Comparison of ENCODE assay signal across 8 cellular contexts in the genomic region with DNA sequence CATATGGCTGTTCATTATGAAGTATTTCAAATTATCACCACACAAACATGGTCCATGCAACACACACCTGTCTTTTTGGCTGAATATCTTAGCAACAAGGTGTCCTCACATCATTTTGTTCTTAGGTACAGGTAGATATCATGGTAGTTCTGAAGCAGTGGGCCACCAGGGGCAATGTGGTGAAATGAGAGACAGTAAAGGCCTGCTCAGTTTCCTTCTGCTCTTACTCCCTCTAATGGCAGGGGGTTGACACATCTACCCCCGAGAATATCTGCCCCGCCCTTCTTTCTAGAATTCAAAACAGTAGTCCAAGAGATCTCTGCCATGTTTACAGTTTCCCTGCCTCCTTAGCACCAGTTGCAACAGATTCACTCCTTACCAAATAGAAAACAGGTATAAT.
DNase-seq lines count a peak whose midpoint lies in the region; ATAC-seq and TF ChIP-seq lines count a peak whose summit lies in the region.

No MANE protein-coding gene starts in this region.

- no peaks in the 10 kb centered on the region for H3K9me3 Mint-ChIP-seq in WTC11
- peaks cover 0 to 27% (median 3%) of the 10 kb centered on the region in 6 donors for H3K9me3 Mint-ChIP-seq in immature natural killer cell

- peak; percentile 52 for TF ChIP-seq CTCF in WTC11 (IDR thresholded peaks at IDR 0.05)

- peak overlapping the region in 9 of 11 experiments; percentile 1 to 49 (median 42); a peak in 12 of 22 replicates for H3K4me2 ChIP-seq in BLaER1 treated with 17β-estradiol and CSF1 and Interleukin-3, amounts not matched to agents 10 nM and 100 nM

- CTCF ChIA-PET in WTC11 (lab: Charles Lee), result no interaction called here

- POLR2A ChIA-PET in WTC11 (lab: Charles Lee), result no interaction called here

- ATAC-seq in GM19035 (IDR thresholded peaks at IDR 0.05; ENCODE audit: unreplicated experiment) (peak; percentile 84), HG03060 (IDR thresholded peaks at IDR 0.05; ENCODE audit: low read depth, unreplicated experiment) (peak; percentile 92), WTC11 (peak; percentile 100)

- H3K4me1 Mint-ChIP-seq in WTC11, result peaks cover 3% of the 10 kb centered on the region; the same call in 1 of the 2 replicates
- H3K4me1 Mint-ChIP-seq in immature natural killer cell, result no peaks in the 10 kb centered on the region

- no peaks in the 10 kb centered on the region for H3K36me3 ChIP-seq in BLaER1 treated with 17β-estradiol and CSF1 and Interleukin-3, amounts not matched to agents 10 nM and 100 nM

- H3K4me3 ChIP-seq in BLaER1 treated with 17β-estradiol and CSF1 and Interleukin-3, amounts not matched to agents 10 nM and 100 nM, result no peak overlapping the region

- H3K27me3 ChIP-seq in BLaER1 treated with 17β-estradiol and CSF1 and Interleukin-3, amounts not matched to agents 10 nM and 100 nM, result peaks cover 0 to 70% (median 0%) of the 10 kb centered on the region in 11 experiments; a peak in 7 of 22 replicates

- no peak overlapping the region for H3K27ac ChIP-seq in BLaER1 treated with 17β-estradiol and CSF1 and Interleukin-3, amounts not matched to agents 10 nM and 100 nM

- H3K9me3 ChIP-seq in BLaER1 treated with 17β-estradiol and CSF1 and Interleukin-3, amounts not matched to agents 10 nM and 100 nM (replicated peaks in 1 of 11), result no peaks in the 10 kb centered on the region

- H4K20me1 ChIP-seq in BLaER1 treated with 17β-estradiol and CSF1 and Interleukin-3, amounts not matched to agents 10 nM and 100 nM, result peaks cover 0 to 22% (median 0%) of the 10 kb centered on the region in 11 experiments; a peak in 2 of 22 replicates

- H3K36me3 Mint-ChIP-seq in WTC11 (no peaks in the 10 kb centered on the region), immature natural killer cell (no peaks in the 10 kb centered on the region)

- H3K4me3 Mint-ChIP-seq in WTC11 (no peak overlapping the region), immature natural killer cell (no peak overlapping the region)

- H3K9ac ChIP-seq in BLaER1 treated with 17β-estradiol and CSF1 and Interleukin-3, amounts not matched to agents 10 nM and 100 nM, result no peak overlapping the region

- no peaks in the 10 kb centered on the region; the same call in 1 of the 2 replicates for H3K27me3 Mint-ChIP-seq in WTC11 (ENCODE audit: low read depth)
- no peaks in the 10 kb centered on the region for H3K27me3 Mint-ChIP-seq in immature natural killer cell (ENCODE audit: low read depth in 3 of 3)

- peaks cover 40 to 67% (median 55%) of the 10 kb centered on the region in 10 experiments for H3K4me1 ChIP-seq in BLaER1 treated with 17β-estradiol and CSF1 and Interleukin-3, amounts not matched to agents 10 nM and 100 nM

- no peak overlapping the region for H3K27ac Mint-ChIP-seq in WTC11
- H3K27ac Mint-ChIP-seq in immature natural killer cell, result no peak overlapping the region

- DNase-seq in NCI-H2029 (lab: John Stamatoyannopoulos, UW), result peak; percentile 3
- DNase-seq in WTC11 (ENCODE audit: low spot score), result peak; percentile 59
- DNase-seq in myocyte (ENCODE audit: low read depth), result peak; percentile 61
- no peak for DNase-seq in immature natural killer cell
- no peak for DNase-seq in occipital lobe (lab: John Stamatoyannopoulos, UW)

TF ChIP-seq in WTC11, 78 proteins besides CTCF, POLR2A, EP300 and RAD21:
- TF ChIP-seq SMAD4 (CRISPR knock-in tag; IDR thresholded peaks at IDR 0.05) (no peak), PRRX2 (CRISPR knock-in tag; IDR thresholded peaks at IDR 0.05) (no peak), NR1H2 (CRISPR knock-in tag; IDR thresholded peaks at IDR 0.05) (no peak), CREB1 (CRISPR knock-in tag; IDR thresholded peaks at IDR 0.05) (no peak), NFE2L1 (CRISPR knock-in tag; IDR thresholded peaks at IDR 0.05) (no peak)
- TF ChIP-seq, protein P1, sequence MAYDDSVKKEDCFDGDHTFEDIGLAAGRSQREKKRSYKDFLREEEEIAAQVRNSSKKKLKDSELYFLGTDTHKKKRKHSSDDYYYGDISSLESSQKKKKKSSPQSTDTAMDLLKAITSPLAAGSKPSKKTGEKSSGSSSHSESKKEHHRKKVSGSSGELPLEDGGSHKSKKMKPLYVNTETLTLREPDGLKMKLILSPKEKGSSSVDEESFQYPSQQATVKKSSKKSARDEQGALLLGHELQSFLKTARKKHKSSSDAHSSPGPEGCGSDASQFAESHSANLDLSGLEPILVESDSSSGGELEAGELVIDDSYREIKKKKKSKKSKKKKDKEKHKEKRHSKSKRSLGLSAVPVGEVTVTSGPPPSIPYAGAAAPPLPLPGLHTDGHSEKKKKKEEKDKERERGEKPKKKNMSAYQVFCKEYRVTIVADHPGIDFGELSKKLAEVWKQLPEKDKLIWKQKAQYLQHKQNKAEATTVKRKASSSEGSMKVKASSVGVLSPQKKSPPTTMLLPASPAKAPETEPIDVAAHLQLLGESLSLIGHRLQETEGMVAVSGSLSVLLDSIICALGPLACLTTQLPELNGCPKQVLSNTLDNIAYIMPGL (CRISPR knock-in tag; IDR thresholded peaks at IDR 0.05), result no peak

Comparison
In these comparisons a context has a peak if more than half of its experiments do, and no peak if none do; other contexts are left out.
1. DNase-seq: peak in NCI-H2029 (single experiment), WTC11 (single experiment) and myocyte (single experiment); none in immature natural killer cell (0 of 3) and occipital lobe (single experiment).
2. Peak in every context shown above with its lines, with median percentiles within 50 percentile points of each other: ATAC-seq.